In the genomic region with DNA sequence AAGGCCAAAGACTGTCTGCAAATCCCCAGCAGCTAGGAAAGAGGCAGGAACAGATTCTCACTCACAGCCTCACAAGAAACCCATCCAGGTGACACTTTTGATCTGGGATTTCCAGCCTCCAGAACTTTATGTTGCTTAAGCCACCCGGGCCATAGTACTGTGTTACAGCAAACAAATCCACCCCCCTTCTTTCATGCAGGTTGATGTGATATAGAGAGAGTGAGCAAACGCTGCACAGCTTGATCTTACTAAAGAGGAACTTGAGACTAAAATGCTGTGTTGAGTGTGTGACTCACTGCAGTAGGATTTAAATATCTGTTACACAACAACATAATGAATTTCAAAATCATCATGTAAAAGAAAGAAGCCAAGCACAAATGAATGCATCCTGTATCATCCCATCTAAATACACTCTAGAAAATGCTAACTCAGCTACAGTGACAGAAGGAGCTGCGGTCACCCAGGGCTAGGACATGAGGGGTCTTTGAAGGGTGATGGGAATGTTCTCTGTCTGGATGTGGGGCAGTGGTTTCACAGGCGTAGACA, we compare ENCODE assay signal across 8 cellular contexts. TPM values are rescaled to one million over a fixed set of nuclear protein-coding genes. Genes with fewer than 3 reads are reported as not detected.
DNase-seq lines count a peak whose midpoint lies in the region; ATAC-seq and TF ChIP-seq lines count a peak whose summit lies in the region.

No MANE protein-coding gene starts in this region.

- H3K4me1 Mint-ChIP-seq in activated CD4-positive, alpha-beta T cell treated with anti-CD3 and anti-CD28 coated beads for 36 hours: peaks cover 51% of the 10 kb centered on the region

- no peak overlapping the region for H3K4me3 ChIP-seq in lung

- no peaks in the 10 kb centered on the region for H3K27me3 ChIP-seq in lung (ENCODE audit: control insufficient read depth, insufficient read depth)

- peaks cover 0 to 2% of the 10 kb centered on the region in 2 donors for H3K36me3 ChIP-seq in lung (ENCODE audit: control insufficient read depth in 2 of 2, insufficient read depth in 2 of 2, low read length in 2 of 2)

- H3K27me3 Mint-ChIP-seq in activated CD4-positive, alpha-beta T cell treated with anti-CD3 and anti-CD28 coated beads for 36 hours: no peaks in the 10 kb centered on the region

- H3K27ac ChIP-seq in angular gyrus (ENCODE audit: low read depth, low read length) (peak overlapping the region; percentile 61), lung (ENCODE audit: low read depth in 1 of 2, low read length in 1 of 2) (peak overlapping the region in 1 of 2 donors; percentile 72)

- H3K36me3 Mint-ChIP-seq in activated CD4-positive, alpha-beta T cell treated with anti-CD3 and anti-CD28 coated beads for 36 hours (ENCODE audit: low read depth): no peaks in the 10 kb centered on the region

- H3K9me3 ChIP-seq in lung (ENCODE audit: control insufficient read depth in 2 of 2, insufficient read depth in 1 of 2, low read length in 1 of 2): no peaks in the 10 kb centered on the region

- DNase-seq in activated CD4-positive, alpha-beta T cell treated with anti-CD3 and anti-CD28 coated beads for 36 hours: no peak
- no peak for DNase-seq in activated CD4-positive, alpha-beta T cell treated with anti-CD3 and anti-CD28 coated beads, Interleukin-2, amount 50 U/mL, for 1 hour
- DNase-seq in HT1080 (ENCODE audit: low read depth) (peak; percentile 65), lung (ENCODE audit: low spot score) (peak; percentile 47), NCI-H748 treated with DMSO at 0.1 percent for 48 hours (lab: John Stamatoyannopoulos, UW) (no peak)

- ATAC-seq in activated CD4-positive, alpha-beta T cell treated with anti-CD3 and anti-CD28 coated beads for 36 hours: peak; percentile 78
- ATAC-seq in lung (ENCODE audit: insufficient read depth, low FRiP score) (peak; percentile 89), HG03097 (IDR thresholded peaks at IDR 0.05; ENCODE audit: low FRiP score, unreplicated experiment) (no peak), HG02973 (IDR thresholded peaks at IDR 0.05; ENCODE audit: unreplicated experiment) (no peak)

- TF ChIP-seq CTCF in lung (IDR thresholded peaks at IDR 0.05; ENCODE audit: control extremely low read depth, extremely low read depth): no peak

- POLR2A ChIA-PET in activated CD4-positive, alpha-beta T cell treated with anti-CD3 and anti-CD28 coated beads for 36 hours (lab: Charles Lee): interaction anchor here (0.7 kb wide), 1 partner anchor 82 kb away, joined by 8 read pairs; no protein-coding TSS in a partner anchor

- no peak overlapping the region for H3K27ac Mint-ChIP-seq in activated CD4-positive, alpha-beta T cell treated with anti-CD3 and anti-CD28 coated beads for 36 hours

- H3K4me1 ChIP-seq in lung (ENCODE audit: control insufficient read depth in 2 of 2, insufficient read depth in 2 of 2, low read length in 2 of 2): peaks cover 0 to 7% of the 10 kb centered on the region in 2 donors

- CTCF ChIA-PET in activated CD4-positive, alpha-beta T cell treated with anti-CD3 and anti-CD28 coated beads for 36 hours (lab: Charles Lee): interaction anchor here (1.2 to 1.3 kb wide), 2 partner anchors 9 kb away, joined by 3 read pairs; no protein-coding TSS in a partner anchor

- intact Hi-C loops in activated CD4-positive, alpha-beta T cell treated with anti-CD3 and anti-CD28 coated beads for 36 hours (cut with DNase I, micrococcal nuclease): loop anchor here in 1 of 2 experiments (10.0 kb wide), 1 partner anchor 166 kb away; no protein-coding TSS in a partner anchor

- no peak overlapping the region for H3K4me3 Mint-ChIP-seq in activated CD4-positive, alpha-beta T cell treated with anti-CD3 and anti-CD28 coated beads for 36 hours

- 29 to 51% methylated on average over 4 of the region's 4 CpGs for WGBS in lung, 2 donors

- no peaks in the 10 kb centered on the region for H3K9me3 Mint-ChIP-seq in activated CD4-positive, alpha-beta T cell treated with anti-CD3 and anti-CD28 coated beads for 36 hours (ENCODE audit: low read depth)

RNA-seq across cellular contexts. Expression of gene RCBTB2, which starts 32.2 kb away (rescaled TPM):
- total RNA-seq in activated CD4-positive, alpha-beta T cell treated with anti-CD3 and anti-CD28 coated beads for 36 hours: 1 to 10 TPM; 1.1 to 1.6 TPM
- 2.0 and 2.6 TPM in 2 replicates for total RNA-seq in HT1080 (2014; rRNA removed; shearing (Covaris generic))
- 2.3 and 3.1 TPM in 2 replicates for polyA plus RNA-seq in HT1080 (2015; cell fraction: cytosol; rRNA removed)
- polyA plus RNA-seq in HT1080 (2015; cell fraction: nucleus; rRNA removed): 3.0 and 3.5 TPM in 2 replicates
- total RNA-seq in lung: 10 to 100 TPM in 1 of 2 donors, 1 to 10 TPM in 1; 10.0 to 18.4 TPM
- 10 to 100 TPM in 1 of 2 donors, 1 to 10 TPM in 1; 8.5 to 14.2 TPM for polyA plus RNA-seq in lung

Comparison
In these comparisons a context has a peak if more than half of its experiments do, and no peak if none do; other contexts are left out.
1. ATAC-seq: peak in activated CD4-positive, alpha-beta T cell treated with anti-CD3 and anti-CD28 coated beads for 36 hours (single experiment) and lung (single experiment); none in HG03097 (single experiment) and HG02973 (single experiment).
2. DNase-seq: peak in HT1080 (single experiment) and lung (single experiment); none in activated CD4-positive, alpha-beta T cell treated with anti-CD3 and anti-CD28 coated beads for 36 hours (single experiment), activated CD4-positive, alpha-beta T cell treated with anti-CD3 and anti-CD28 coated beads, Interleukin-2, amount 50 U/mL, for 1 hour (single experiment) and NCI-H748 treated with DMSO at 0.1 percent for 48 hours (single experiment).